10 cellular contexts compared by ENCODE assay signal in genomic region chr13:39417131-39417530, GRCh38.
DNase-seq lines count a peak whose midpoint lies in the region; ATAC-seq and TF ChIP-seq lines count a peak whose summit lies in the region.
"Had no signal": no experiment of that assay in that cellular context is flagged by ENCODE, and none has a peak within 500 bp of the region (broad histone marks: within the 10 kb centered on the region; RNA-seq: fewer than 3 reads in every experiment).

No MANE protein-coding gene starts in this region.

- H3K4me3 ChIP-seq in BJ (ENCODE audit: low read depth, low read length) (no peak overlapping the region), mesodermal cell (ENCODE audit: extremely low read depth, insufficient read depth, low read length, poor library complexity, severe bottlenecking) (peak overlapping the region; percentile 11), Peyer's patch (no peak overlapping the region)

- 22% methylated on average over 2 of the region's 5 CpGs; no CpG with 5 or more reads in 1 of the 2 experiments for WGBS in mesodermal cell (ENCODE audit: insufficient coverage in 2 of 2), 2 experiments

- POLR2A ChIA-PET in BJ (lab: Charles Lee) = no interaction called here
- POLR2A ChIA-PET in activated CD8-positive, alpha-beta T cell treated with anti-CD3 and anti-CD28 coated beads, Interleukin-2, amount 10 ng/mL, durations not matched to agents 7 days and 5 days (lab: Charles Lee) = no interaction called here

- H3K36me3 Mint-ChIP-seq in activated CD8-positive, alpha-beta T cell treated with anti-CD3 and anti-CD28 coated beads, Interleukin-2, amount 10 ng/mL, durations not matched to agents 7 days and 5 days (ENCODE audit: low read depth) = no peaks in the 10 kb centered on the region
- H3K36me3 Mint-ChIP-seq: natural killer cell treated with Interleukin-12 subunit alpha and Interleukin-12 subunit beta and Interleukin-15 and Interleukin-18, amount 100 ng/mL, for 72 hours; stimulated activated naive B cell treated with anti-CD40 and anti-IgM and Interleukin-4, amounts not matched to agents 10 μg/mL and 1 μg/mL and 100 μg/mL, for 72 hours had no signal

- CTCF ChIA-PET in BJ (lab: Yijun Ruan, JAX) = interaction anchor here (0.6 to 5.4 kb wide), 8 partner anchors 37 to 351 kb away, joined by 3 to 55 read pairs (median 3); partner anchors contain the start of gene LHFPL6
- CTCF ChIA-PET in activated CD8-positive, alpha-beta T cell treated with anti-CD3 and anti-CD28 coated beads, Interleukin-2, amount 10 ng/mL, durations not matched to agents 7 days and 5 days (lab: Charles Lee) = no interaction called here

- no peaks in the 10 kb centered on the region for H3K9me3 ChIP-seq in mesodermal cell (ENCODE audit: control insufficient read depth, low read length)
- no peaks in the 10 kb centered on the region for H3K9me3 ChIP-seq in Peyer's patch

- no peak overlapping the region for H3K4me3 Mint-ChIP-seq in activated CD8-positive, alpha-beta T cell treated with anti-CD3 and anti-CD28 coated beads, Interleukin-2, amount 10 ng/mL, durations not matched to agents 7 days and 5 days
- H3K4me3 Mint-ChIP-seq: natural killer cell treated with Interleukin-12 subunit alpha and Interleukin-12 subunit beta and Interleukin-15 and Interleukin-18, amount 100 ng/mL, for 72 hours; stimulated activated naive B cell treated with anti-CD40 and anti-IgM and Interleukin-4, amounts not matched to agents 10 μg/mL and 1 μg/mL and 100 μg/mL, for 72 hours had no signal

- H3K27ac Mint-ChIP-seq in activated CD8-positive, alpha-beta T cell treated with anti-CD3 and anti-CD28 coated beads, Interleukin-2, amount 10 ng/mL, durations not matched to agents 7 days and 5 days = no peak overlapping the region
- H3K27ac Mint-ChIP-seq: natural killer cell treated with Interleukin-12 subunit alpha and Interleukin-12 subunit beta and Interleukin-15 and Interleukin-18, amount 100 ng/mL, for 72 hours; stimulated activated naive B cell treated with anti-CD40 and anti-IgM and Interleukin-4, amounts not matched to agents 10 μg/mL and 1 μg/mL and 100 μg/mL, for 72 hours had no signal

- H3K4me1 ChIP-seq in mesodermal cell (ENCODE audit: control insufficient read depth, insufficient read depth, low read length, poor library complexity, severe bottlenecking) = peaks cover 19% of the 10 kb centered on the region
- H3K4me1 ChIP-seq in Peyer's patch = no peaks in the 10 kb centered on the region

- H3K27me3 ChIP-seq in BJ (ENCODE audit: control insufficient read depth, insufficient read depth, low read length) (no peaks in the 10 kb centered on the region), Peyer's patch (no peaks in the 10 kb centered on the region)

- no peak for ATAC-seq in activated CD8-positive, alpha-beta T cell treated with anti-CD3 and anti-CD28 coated beads, Interleukin-2, amount 10 ng/mL, durations not matched to agents 7 days and 5 days
- no peak for ATAC-seq in GM21576 (IDR thresholded peaks at IDR 0.05; ENCODE audit: unreplicated experiment)
- ATAC-seq: natural killer cell treated with Interleukin-12 subunit alpha and Interleukin-12 subunit beta and Interleukin-15 and Interleukin-18, amount 100 ng/mL, for 72 hours; stimulated activated naive B cell treated with anti-CD40 and anti-IgM and Interleukin-4, amounts not matched to agents 10 μg/mL and 1 μg/mL and 100 μg/mL, for 72 hours had no signal

- H3K36me3 ChIP-seq in BJ (ENCODE audit: control insufficient read depth, insufficient read depth, low read length) (no peaks in the 10 kb centered on the region), mesodermal cell (ENCODE audit: control insufficient read depth, insufficient read depth, low read length) (no peaks in the 10 kb centered on the region), Peyer's patch (no peaks in the 10 kb centered on the region)

- H3K4me1 Mint-ChIP-seq in activated CD8-positive, alpha-beta T cell treated with anti-CD3 and anti-CD28 coated beads, Interleukin-2, amount 10 ng/mL, durations not matched to agents 7 days and 5 days (ENCODE audit: low read depth) = no peaks in the 10 kb centered on the region

- H3K27ac ChIP-seq in mesodermal cell (ENCODE audit: low read depth, low read length, severe bottlenecking) (peak overlapping the region; percentile 93), Peyer's patch (no peak overlapping the region)

- H3K27me3 Mint-ChIP-seq in activated CD8-positive, alpha-beta T cell treated with anti-CD3 and anti-CD28 coated beads, Interleukin-2, amount 10 ng/mL, durations not matched to agents 7 days and 5 days (ENCODE audit: low read depth) = peaks cover 21% of the 10 kb centered on the region
- H3K27me3 Mint-ChIP-seq: natural killer cell treated with Interleukin-12 subunit alpha and Interleukin-12 subunit beta and Interleukin-15 and Interleukin-18, amount 100 ng/mL, for 72 hours had no signal

- no peak for DNase-seq in BJ (ENCODE audit: low read depth)
- DNase-seq in M059J (ENCODE audit: low read depth) = peak; percentile 19
- peak; percentile 51 for DNase-seq in ecto neural progenitor cell (ENCODE audit: low spot score)
- DNase-seq in activated CD8-positive, alpha-beta T cell treated with anti-CD3 and anti-CD28 coated beads, Interleukin-2, amount 10 ng/mL, durations not matched to agents 7 days and 5 days = no peak
- DNase-seq in putamen (ENCODE audit: low spot score) = no peak
- DNase-seq in Peyer's patch = no peak
- DNase-seq: stimulated activated naive B cell treated with anti-CD40 and anti-IgM and Interleukin-4, amounts not matched to agents 10 μg/mL and 1 μg/mL and 100 μg/mL, for 72 hours had no signal

- TF ChIP-seq POLR2A in Peyer's patch (IDR thresholded peaks at IDR 0.05) = no peak

- peak; percentile 27; the same call in 1 of the 2 replicates for TF ChIP-seq CTCF in BJ (IDR thresholded peaks at IDR 0.05; ENCODE audit: insufficient read depth, low read depth, low read length)
- no peak for TF ChIP-seq CTCF in Peyer's patch (IDR thresholded peaks at IDR 0.05)

- no peaks in the 10 kb centered on the region for H3K9me3 Mint-ChIP-seq in activated CD8-positive, alpha-beta T cell treated with anti-CD3 and anti-CD28 coated beads, Interleukin-2, amount 10 ng/mL, durations not matched to agents 7 days and 5 days (ENCODE audit: insufficient read depth)
- H3K9me3 Mint-ChIP-seq: natural killer cell treated with Interleukin-12 subunit alpha and Interleukin-12 subunit beta and Interleukin-15 and Interleukin-18, amount 100 ng/mL, for 72 hours; stimulated activated naive B cell treated with anti-CD40 and anti-IgM and Interleukin-4, amounts not matched to agents 10 μg/mL and 1 μg/mL and 100 μg/mL, for 72 hours had no signal

Comparison
In these comparisons a context has a peak if more than half of its experiments do, and no peak if none do; other contexts are left out.
1. DNase-seq: peak in M059J (single experiment) and ecto neural progenitor cell (single experiment); none in BJ (single experiment), activated CD8-positive, alpha-beta T cell treated with anti-CD3 and anti-CD28 coated beads, Interleukin-2, amount 10 ng/mL, durations not matched to agents 7 days and 5 days (single experiment), putamen (single experiment) and Peyer's patch (0 of 3).